16 cellular contexts compared by ENCODE assay signal in genomic region chr11:130523166-130523565, GRCh38.
A peak's percentile ranks its signal among the peaks of the same experiment; 100 is the strongest.
DNase-seq lines count a peak whose midpoint lies in the region; ATAC-seq, FAIRE-seq and TF ChIP-seq lines count a peak whose summit lies in the region.
"Had no signal": no experiment of that assay in that cellular context is flagged by ENCODE, and none has a peak within 500 bp of the region (broad histone marks: within the 10 kb centered on the region; RNA-seq: fewer than 3 reads in every experiment).

No MANE protein-coding gene starts in this region.

- no peak for TF ChIP-seq RAD21 in H1 (IDR thresholded peaks at IDR 0.05 in 1 of 2, conservative IDR thresholded peaks at IDR 0.05 in 1 of 2; ENCODE audit: low read depth in 2 of 2, low read length in 2 of 2)

- H3K9me3 ChIP-seq in Panc1 (ENCODE audit: control insufficient read depth, insufficient read depth, low read depth, low read length) (no peaks in the 10 kb centered on the region), H1 (ENCODE audit: insufficient read depth in 2 of 2, low read depth in 1 of 2, low read length in 1 of 2) (no peaks in the 10 kb centered on the region), mucosa of rectum (ENCODE audit: control insufficient read depth in 2 of 2, low read length in 2 of 2) (no peaks in the 10 kb centered on the region), tibial artery (no peaks in the 10 kb centered on the region)

- no peaks in the 10 kb centered on the region for H3K79me1 ChIP-seq in H1 (ENCODE audit: low read depth, low read length)

- H4K20me1 ChIP-seq in H1 (replicated peaks in 1 of 2; ENCODE audit: control insufficient read depth in 1 of 2, insufficient read depth in 2 of 2, low read length in 2 of 2): no peaks in the 10 kb centered on the region

- no peak overlapping the region for H2AK5ac ChIP-seq in H1 (ENCODE audit: low read depth, low read length)

- H3K23me2 ChIP-seq in H1 (ENCODE audit: low read depth, low read length): no peaks in the 10 kb centered on the region; the same call in 1 of the 2 replicates

- H2BK12ac ChIP-seq in H1 (ENCODE audit: low read depth, low read length): peak overlapping the region; percentile 93

- WGBS in H1 (ENCODE audit: extremely low coverage in 1 of 2, insufficient coverage in 1 of 2, insufficient read length in 1 of 2, insufficient replicate concordance in 2 of 2, low coverage in 1 of 2, low lambda C conversion rate in 2 of 2, missing lambda C conversion rate in 1 of 2), 2 experiments: 95% methylated on average over 2 of the region's 2 CpGs; no CpG with 5 or more reads in 1 of the 2 experiments

- H3K36me3 ChIP-seq in Panc1 (ENCODE audit: control insufficient read depth, insufficient read depth, low read length) (no peaks in the 10 kb centered on the region), H1 (ENCODE audit: control insufficient read depth in 2 of 4, insufficient read depth in 4 of 4, low read length in 3 of 4) (no peaks in the 10 kb centered on the region), mucosa of rectum (ENCODE audit: control insufficient read depth in 2 of 2, insufficient read depth in 2 of 2, low read length in 2 of 2) (no peaks in the 10 kb centered on the region), tibial artery (no peaks in the 10 kb centered on the region)

- H4K5ac ChIP-seq in H1 (ENCODE audit: insufficient read length, low read depth, low read length): no peak overlapping the region

- H4K8ac ChIP-seq in H1 (ENCODE audit: extremely low read depth, insufficient read depth, low read length): no peak overlapping the region

- POLR2A ChIA-PET in Panc1 (lab: Charles Lee): no interaction called here
- POLR2A ChIA-PET in H1 (lab: Charles Lee; ENCODE audit: partially characterized antibody): no interaction called here

- no peak for FAIRE-seq in H1 (lab: Jason Lieb, UNC)
- FAIRE-seq: HepG2 had no signal

- H3K27me3 ChIP-seq in Panc1 (ENCODE audit: control insufficient read depth, insufficient read depth, low read length): no peaks in the 10 kb centered on the region
- peaks cover 0 to 7% (median 1%) of the 10 kb centered on the region in 4 experiments; a peak in 2 of 7 replicates for H3K27me3 ChIP-seq in H1 (replicated peaks in 1 of 4; ENCODE audit: control insufficient read depth in 3 of 4, extremely low read depth in 1 of 4, insufficient read depth in 3 of 4, low read length in 3 of 4)
- H3K27me3 ChIP-seq in mucosa of rectum (ENCODE audit: control insufficient read depth in 2 of 2, insufficient read depth in 2 of 2, low read length in 2 of 2): no peaks in the 10 kb centered on the region
- H3K27me3 ChIP-seq in tibial artery: no peaks in the 10 kb centered on the region

- no peak for TF ChIP-seq POLR2A in H1 (IDR thresholded peaks at IDR 0.05; ENCODE audit: control extremely low read depth in 1 of 2, low read depth in 2 of 2, low read length in 2 of 2)

- peak; percentile 29; the same call in 1 of the 2 replicates for ATAC-seq in Panc1
- ATAC-seq: activated CD4-positive, CD25-positive, alpha-beta regulatory T cell treated with anti-CD3 and anti-CD28 coated beads, Interleukin-2, amount 50 U/mL, for 24 hours had no signal

- no peak overlapping the region for H2BK120ac ChIP-seq in H1 (replicated peaks; ENCODE audit: low read depth, low read length)

- H3K14ac ChIP-seq in H1 (ENCODE audit: insufficient read length): no peak overlapping the region

- H4K91ac ChIP-seq in H1 (replicated peaks; ENCODE audit: insufficient read length, low read length): peak overlapping the region; percentile 22

- H3K79me2 ChIP-seq in H1 (ENCODE audit: control insufficient read depth in 1 of 2, insufficient read depth in 2 of 2, low read length in 2 of 2): no peaks in the 10 kb centered on the region

- intact Hi-C loops in Panc1 (cut with micrococcal nuclease; ENCODE audit: unreplicated experiment): no loop called here
- intact Hi-C loops in tibial artery (cut with DNase I; ENCODE audit: low total_unique reads): loop anchor here (2.0 to 10.0 kb wide), 2 partner anchors 90 to 152 kb away; no protein-coding TSS in a partner anchor

- in situ Hi-C loops in Panc1 (cut with HindIII; ENCODE audit: low pct_unique_long_range_greater_than_20kb, low sequenced_read_pairs): no loop called here

- BruUV-seq in Panc1 (replicated peaks; lab: Mats Ljungman, UMichigan): no TSS peak

- H3K18ac ChIP-seq in H1 (ENCODE audit: extremely low read depth, low read length): peak overlapping the region; percentile 62

- no peak overlapping the region for H3K9ac ChIP-seq in H1 (replicated peaks in 1 of 4; ENCODE audit: extremely low read depth in 1 of 4, low read depth in 3 of 4, low read length in 3 of 4)
- no peak overlapping the region for H3K9ac ChIP-seq in mucosa of rectum (ENCODE audit: low read depth in 1 of 2, low read length in 2 of 2)

- H3K27ac ChIP-seq in Panc1 (ENCODE audit: low read length) (peak overlapping the region; percentile 36; the same call in 1 of the 2 replicates), H1 (ENCODE audit: low read depth, low read length) (no peak overlapping the region), mucosa of rectum (ENCODE audit: low read depth in 2 of 2, low read length in 2 of 2) (peak overlapping the region; percentile 4 to 61), tibial artery (peak overlapping the region; percentile 86 to 91)

- no peak for DNase-seq in Panc1 (ENCODE audit: low read depth, low spot score)
- peak in 1 of 2 experiments; percentile 38 for DNase-seq in H1 (ENCODE audit: low read depth in 1 of 2, low spot score in 2 of 2)
- DNase-seq in tibial artery: no peak
- DNase-seq in effector CD4-positive, alpha-beta T cell: no peak
- DNase-seq in H4 (ENCODE audit: low spot score): no peak
- DNase-seq in stimulated activated CD4-positive, alpha-beta T cell treated with anti-CD3 and anti-CD28 coated beads, Interleukin-2, amount 100 ng/mL, for 24 hours: no peak
- no peak for DNase-seq in activated CD8-positive, alpha-beta memory T cell treated with anti-CD3 and anti-CD28 coated beads for 24 hours
- DNase-seq: activated CD8-positive, alpha-beta memory T cell treated with anti-CD3 and anti-CD28 coated beads, Interleukin-2, amount 50 U/mL, for 48 hours; activated naive CD4-positive, alpha-beta T cell treated with anti-CD3 and anti-CD28 coated beads, Interleukin-2, amount 10 ng/mL, durations not matched to agents 7 days and 5 days; H7; naive B cell; stimulated activated CD4-positive, alpha-beta T cell treated with anti-CD3 and anti-CD28 coated beads, Interleukin-4, amount 100 ng/mL, for 24 hours; T-helper 2 cell had no signal

- H3K4me3 ChIP-seq in Panc1 (ENCODE audit: low read depth in 2 of 2, low read length in 2 of 2): no peak overlapping the region
- no peak overlapping the region for H3K4me3 ChIP-seq in H1 (ENCODE audit: extremely low read depth in 1 of 4, insufficient read depth in 2 of 4, low read depth in 3 of 4, low read length in 4 of 4)
- no peak overlapping the region for H3K4me3 ChIP-seq in mucosa of rectum (ENCODE audit: low read length in 2 of 2)
- H3K4me3 ChIP-seq in tibial artery: no peak overlapping the region

- no peak overlapping the region; the same call in 1 of the 2 replicates for H2BK15ac ChIP-seq in H1 (ENCODE audit: low read length)

- H3K4me2 ChIP-seq in H1 (ENCODE audit: insufficient read depth in 1 of 2, low read depth in 2 of 2, low read length in 2 of 2): no peak overlapping the region; a peak in 1 of 4 replicates

- TF ChIP-seq CTCF in Panc1 (IDR thresholded peaks at IDR 0.05): no peak
- no peak for TF ChIP-seq CTCF in H1 (IDR thresholded peaks at IDR 0.05; ENCODE audit: control extremely low read depth in 1 of 3, insufficient read depth in 1 of 3, low read depth in 1 of 3, low read length in 3 of 3)
- TF ChIP-seq CTCF in tibial artery (IDR thresholded peaks at IDR 0.05): no peak

- H2BK20ac ChIP-seq in H1 (ENCODE audit: low read length): peak overlapping the region; percentile 4; the same call in 1 of the 2 replicates

- no peak for TF ChIP-seq EP300 in H1 (IDR thresholded peaks at IDR 0.05; ENCODE audit: borderline replicate concordance in 1 of 2, low read depth in 2 of 2, low read length in 2 of 2)

- H3K23ac ChIP-seq in H1 (ENCODE audit: insufficient read length): no peak overlapping the region

- H2BK5ac ChIP-seq in H1 (ENCODE audit: low read depth, low read length): peak overlapping the region; percentile 27; the same call in 1 of the 2 replicates

- H3K4ac ChIP-seq in H1 (replicated peaks; ENCODE audit: insufficient read length, low read depth, low read length): no peak overlapping the region

- no peak overlapping the region for H3K56ac ChIP-seq in H1 (replicated peaks; ENCODE audit: insufficient read length, low read depth, low read length)

- H2AFZ ChIP-seq in H1 (ENCODE audit: low read length): 0 out of 2 replicates have a peak overlapping the region, but pooled peaks have one; percentile 55

- CTCF ChIA-PET in Panc1 (lab: Charles Lee) (no interaction called here), H1 (lab: Charles Lee; ENCODE audit: partially characterized antibody) (interaction anchor here (1.1 to 1.7 kb wide), 2 partner anchors 10 to 22 kb away, joined by 3 to 7 read pairs; no protein-coding TSS in a partner anchor)

- H3K4me1 ChIP-seq in Panc1 (ENCODE audit: control insufficient read depth, insufficient read depth, low read length) (peaks cover 5% of the 10 kb centered on the region; the same call in 1 of the 2 replicates), H1 (replicated peaks in 1 of 4; ENCODE audit: control insufficient read depth in 3 of 4, insufficient read depth in 4 of 4, low read length in 3 of 4) (peaks cover 5 to 15% (median 11%) of the 10 kb centered on the region in 4 experiments), mucosa of rectum (ENCODE audit: control insufficient read depth in 2 of 2, insufficient read depth in 2 of 2, low read length in 2 of 2) (peaks cover 2 to 11% of the 10 kb centered on the region in 2 donors), tibial artery (peaks cover 11 to 59% (median 35%) of the 10 kb centered on the region in 4 donors)

TF ChIP-seq in H1, 55 proteins besides CTCF, POLR2A, EP300 and RAD21 (continues in another document):
- TF ChIP-seq TCF12 (IDR thresholded peaks at IDR 0.05; ENCODE audit: low read depth, low read length): no peak
- no peak for TF ChIP-seq SP1 (IDR thresholded peaks at IDR 0.05; ENCODE audit: low read depth, low read length)
- TF ChIP-seq CHD1 (IDR thresholded peaks at IDR 0.05; ENCODE audit: low read depth, low read length): no peak
- TF ChIP-seq TAF7 (optimal IDR thresholded peaks at IDR 0.05; ENCODE audit: borderline replicate concordance, low read depth, low read length): no peak
- TF ChIP-seq SRF (IDR thresholded peaks at IDR 0.05; ENCODE audit: low read depth, low read length): no peak
- TF ChIP-seq JUN (IDR thresholded peaks at IDR 0.05; ENCODE audit: low read depth, low read length): no peak
- TF ChIP-seq BCL11A (IDR thresholded peaks at IDR 0.05; ENCODE audit: low read depth in 2 of 2, low read length in 2 of 2): no peak
- TF ChIP-seq YY1 (IDR thresholded peaks at IDR 0.05; ENCODE audit: low read depth, low read length): no peak
- TF ChIP-seq KDM1A (IDR thresholded peaks at IDR 0.05; ENCODE audit: borderline replicate concordance, low read length): no peak
- no peak for TF ChIP-seq RBBP5 (IDR thresholded peaks at IDR 0.05; ENCODE audit: borderline replicate concordance, low read depth, low read length)
- TF ChIP-seq SIX5 (IDR thresholded peaks at IDR 0.05; ENCODE audit: low read depth, low read length): no peak
- no peak for TF ChIP-seq NRF1 (IDR thresholded peaks at IDR 0.05; ENCODE audit: low read depth, low read length)
